8 cellular contexts compared by ENCODE assay signal in genomic region chr18:49560277-49561126, GRCh38. TPM values are rescaled to one million over a fixed set of nuclear protein-coding genes. Genes with fewer than 3 reads are reported as not detected.
DNase-seq lines count a peak whose midpoint lies in the region; ATAC-seq and TF ChIP-seq lines count a peak whose summit lies in the region.

No MANE protein-coding gene starts in this region.

- no peaks in the 10 kb centered on the region for H3K36me3 ChIP-seq in mucosa of stomach (ENCODE audit: control insufficient read depth, insufficient read depth, low read length)

- H3K4me3 ChIP-seq in dorsolateral prefrontal cortex: peak overlapping the region; percentile 25 to 72 (median 49)
- peak overlapping the region; percentile 77 for H3K4me3 ChIP-seq in mucosa of stomach (ENCODE audit: low read length)

- H3K27me3 ChIP-seq in dorsolateral prefrontal cortex (peaks cover 0 to 54% (median 33%) of the 10 kb centered on the region in 45 donors), mucosa of stomach (ENCODE audit: control insufficient read depth, insufficient read depth, low read length) (peaks cover 20% of the 10 kb centered on the region)

- H3K27ac ChIP-seq in dorsolateral prefrontal cortex: no peak overlapping the region

- H3K9ac ChIP-seq in mucosa of stomach (ENCODE audit: low read length): peak overlapping the region; percentile 55

- peaks cover 35% of the 10 kb centered on the region for H3K4me1 ChIP-seq in mucosa of stomach (ENCODE audit: control insufficient read depth, insufficient read depth, low read length)

- H3K9me3 ChIP-seq in mucosa of stomach (ENCODE audit: control insufficient read depth, low read length): no peaks in the 10 kb centered on the region

- TF ChIP-seq CTCF in dorsolateral prefrontal cortex (IDR thresholded peaks at IDR 0.05 in 54 of 56, conservative IDR thresholded peaks at IDR 0.05 in 2 of 56; ENCODE audit: low read depth in 1 of 56, partially characterized antibody in 56 of 56): no peak

- intact Hi-C loops in dorsolateral prefrontal cortex (cut with DNase I): loop anchor here (2.0 to 5.0 kb wide), 3 partner anchors 57 to 298 kb away; no protein-coding TSS in a partner anchor

- no peak for ATAC-seq in GM18502 (IDR thresholded peaks at IDR 0.05; ENCODE audit: poor library complexity, unreplicated experiment)

- peak; percentile 47 for DNase-seq in Daoy (ENCODE audit: low read depth)
- peak; percentile 74 for DNase-seq in NCI-H345 (lab: John Stamatoyannopoulos, UW)
- DNase-seq in dorsolateral prefrontal cortex: no peak
- DNase-seq in SW 1271 (lab: John Stamatoyannopoulos, UW): no peak
- no peak for DNase-seq in stimulated activated naive CD4-positive, alpha-beta T cell (lab: John Stamatoyannopoulos, UW)
- DNase-seq in superior temporal gyrus (ENCODE audit: extremely low spot score): no peak

RNA-seq across cellular contexts. Expression of gene LIPG, which starts 1.4 kb away (rescaled TPM):
- total RNA-seq in Daoy (2014; rRNA removed; shearing (Covaris generic)): 32.6 and 40.3 TPM in 2 replicates
- 1 to 10 TPM in 85 of 120 experiments, under 1 TPM in 35; 0.18 to 8.5 (median 1.8) TPM for total RNA-seq in dorsolateral prefrontal cortex

Comparison
In these comparisons a context has a peak if more than half of its experiments do, and no peak if none do; other contexts are left out.
1. DNase-seq: peak in Daoy (single experiment) and NCI-H345 (single experiment); none in dorsolateral prefrontal cortex (0 of 10), SW 1271 (0 of 2), stimulated activated naive CD4-positive, alpha-beta T cell (0 of 6) and superior temporal gyrus (single experiment).